ENCODE assay signal across 1 cellular context in genomic region chr5:108685448-108686216, GRCh38.
TF ChIP-seq lines count a peak whose summit lies in the region.
"Not testable (repeated sequence)": the region's sequence is repeated elsewhere in the genome, so short reads cannot be mapped to it uniquely, and the experiment has no call there.

No MANE protein-coding gene starts in this region.

TF ChIP-seq in HepG2, 621 proteins besides CTCF, POLR2A, EP300 and RAD21 (continued from another document and continues in another):
- 0 out of 2 replicates have a peak, but pooled peaks have one; percentile 4 for TF ChIP-seq HNF1B (CRISPR knock-in tag; IDR thresholded peaks at IDR 0.05)
- TF ChIP-seq ZNF761 (CRISPR knock-in tag; conservative IDR thresholded peaks at IDR 0.05), result 0 out of 2 replicates have a peak, but pooled peaks have one; percentile 27
- peak; percentile 77 for TF ChIP-seq SALL1 (CRISPR knock-in tag; IDR thresholded peaks at IDR 0.05)
- TF ChIP-seq FOXA3 (CRISPR knock-in tag; IDR thresholded peaks at IDR 0.05), result peak; percentile 81
- peak; percentile 34; the same call in 1 of the 2 replicates for TF ChIP-seq ELF3 (CRISPR knock-in tag; IDR thresholded peaks at IDR 0.05)
- peak; percentile 31; the same call in 1 of the 2 replicates for TF ChIP-seq HDAC1 (CRISPR knock-in tag; IDR thresholded peaks at IDR 0.05)
- TF ChIP-seq ZNF501 (CRISPR knock-in tag; IDR thresholded peaks at IDR 0.05), result peak; percentile 57; the same call in 1 of the 2 replicates
- peak; percentile 26 for TF ChIP-seq TEAD3 (CRISPR knock-in tag; optimal IDR thresholded peaks at IDR 0.05; ENCODE audit: borderline replicate concordance)
- peak; percentile 96 for TF ChIP-seq SP5 (CRISPR knock-in tag; IDR thresholded peaks at IDR 0.05; ENCODE audit: borderline replicate concordance, low read depth)
- TF ChIP-seq HINFP (CRISPR knock-in tag; IDR thresholded peaks at IDR 0.05; ENCODE audit: low read depth), result peak; percentile 93
- not testable (repeated sequence) for TF ChIP-seq FOXA1, SOX13, NR2F6 (IDR thresholded peaks at IDR 0.05)
- peak; percentile 89 for TF ChIP-seq FOXA1 (CRISPR knock-in tag; IDR thresholded peaks at IDR 0.05)
- TF ChIP-seq ZNF580 (CRISPR knock-in tag; IDR thresholded peaks at IDR 0.05; ENCODE audit: borderline replicate concordance, low read depth), result 0 out of 2 replicates have a peak, but pooled peaks have one; percentile 61
- TF ChIP-seq SOX13 (CRISPR knock-in tag; conservative IDR thresholded peaks at IDR 0.05 in 1 of 2, IDR thresholded peaks at IDR 0.05 in 1 of 2), result peak in 1 of 2 experiments; percentile 24; a peak in 1 of 4 replicates
- 0 out of 2 replicates have a peak, but pooled peaks have one; percentile 16 for TF ChIP-seq RXRA (CRISPR knock-in tag; IDR thresholded peaks at IDR 0.05)
- TF ChIP-seq ZNF343 (CRISPR knock-in tag; IDR thresholded peaks at IDR 0.05), result peak; percentile 88
- peak; percentile 32; the same call in 1 of the 2 replicates for TF ChIP-seq ZFX (CRISPR knock-in tag; IDR thresholded peaks at IDR 0.05; ENCODE audit: low read depth)
- peak; percentile 55; the same call in 1 of the 2 replicates for TF ChIP-seq CCDC6 (CRISPR knock-in tag; IDR thresholded peaks at IDR 0.05)
- 0 out of 2 replicates have a peak, but pooled peaks have one; percentile 28 for TF ChIP-seq ZNF772 (CRISPR knock-in tag; IDR thresholded peaks at IDR 0.05)
- TF ChIP-seq ZNF687 (CRISPR knock-in tag; IDR thresholded peaks at IDR 0.05), result peak; percentile 45; the same call in 1 of the 2 replicates
- peak; percentile 42; the same call in 1 of the 2 replicates for TF ChIP-seq NR2F6 (CRISPR knock-in tag; IDR thresholded peaks at IDR 0.05)
- peak; percentile 57; the same call in 1 of the 2 replicates for TF ChIP-seq TBX2 (CRISPR knock-in tag; IDR thresholded peaks at IDR 0.05; ENCODE audit: borderline replicate concordance)
- 0 out of 2 replicates have a peak, but pooled peaks have one; percentile 6 for TF ChIP-seq CBFB (CRISPR knock-in tag; IDR thresholded peaks at IDR 0.05)
- TF ChIP-seq HOMEZ (CRISPR knock-in tag; IDR thresholded peaks at IDR 0.05; ENCODE audit: low read depth), result 0 out of 2 replicates have a peak, but pooled peaks have one; percentile 41
- 0 out of 2 replicates have a peak, but pooled peaks have one; percentile 16 for TF ChIP-seq IKZF5 (CRISPR knock-in tag; IDR thresholded peaks at IDR 0.05)
- TF ChIP-seq MTA1 (CRISPR knock-in tag; IDR thresholded peaks at IDR 0.05; ENCODE audit: borderline replicate concordance), result 0 out of 2 replicates have a peak, but pooled peaks have one; percentile 66
- peak; percentile 29; the same call in 1 of the 2 replicates for TF ChIP-seq FOSL2 (CRISPR knock-in tag; IDR thresholded peaks at IDR 0.05)
- peak; percentile 72 for TF ChIP-seq YY1 (IDR thresholded peaks at IDR 0.05; ENCODE audit: insufficient read depth, insufficient replicate concordance, low read depth, low read length)
- TF ChIP-seq GATAD2A (CRISPR knock-in tag; IDR thresholded peaks at IDR 0.05), result 0 out of 2 replicates have a peak, but pooled peaks have one; percentile 29
- peak; percentile 75 for TF ChIP-seq ZNF574 (CRISPR knock-in tag; IDR thresholded peaks at IDR 0.05)
- TF ChIP-seq ZMYM4 (CRISPR knock-in tag; IDR thresholded peaks at IDR 0.05), result peak; percentile 71
- peak; percentile 42; the same call in 1 of the 2 replicates for TF ChIP-seq ZNF350 (CRISPR knock-in tag; IDR thresholded peaks at IDR 0.05; ENCODE audit: borderline replicate concordance, low read depth)
- peak; percentile 55 for TF ChIP-seq HNF4A (CRISPR knock-in tag; IDR thresholded peaks at IDR 0.05)
- peak; percentile 72 for TF ChIP-seq ARID5B (CRISPR knock-in tag; IDR thresholded peaks at IDR 0.05)
- TF ChIP-seq KLF6 (CRISPR knock-in tag; IDR thresholded peaks at IDR 0.05), result 0 out of 2 replicates have a peak, but pooled peaks have one; percentile 37
- TF ChIP-seq KDM6A (CRISPR knock-in tag; IDR thresholded peaks at IDR 0.05; ENCODE audit: low read depth), result 0 out of 2 replicates have a peak, but pooled peaks have one; percentile 18
- peak; percentile 39; the same call in 1 of the 2 replicates for TF ChIP-seq POGZ (CRISPR knock-in tag; IDR thresholded peaks at IDR 0.05)
- peak; percentile 49; the same call in 1 of the 2 replicates for TF ChIP-seq ZNF362 (CRISPR knock-in tag; IDR thresholded peaks at IDR 0.05; ENCODE audit: borderline replicate concordance)
- TF ChIP-seq PITX1 (CRISPR knock-in tag; IDR thresholded peaks at IDR 0.05), result peak; percentile 60; the same call in 1 of the 2 replicates
